ENCODE assay signal across 9 cellular contexts in the genomic region with DNA sequence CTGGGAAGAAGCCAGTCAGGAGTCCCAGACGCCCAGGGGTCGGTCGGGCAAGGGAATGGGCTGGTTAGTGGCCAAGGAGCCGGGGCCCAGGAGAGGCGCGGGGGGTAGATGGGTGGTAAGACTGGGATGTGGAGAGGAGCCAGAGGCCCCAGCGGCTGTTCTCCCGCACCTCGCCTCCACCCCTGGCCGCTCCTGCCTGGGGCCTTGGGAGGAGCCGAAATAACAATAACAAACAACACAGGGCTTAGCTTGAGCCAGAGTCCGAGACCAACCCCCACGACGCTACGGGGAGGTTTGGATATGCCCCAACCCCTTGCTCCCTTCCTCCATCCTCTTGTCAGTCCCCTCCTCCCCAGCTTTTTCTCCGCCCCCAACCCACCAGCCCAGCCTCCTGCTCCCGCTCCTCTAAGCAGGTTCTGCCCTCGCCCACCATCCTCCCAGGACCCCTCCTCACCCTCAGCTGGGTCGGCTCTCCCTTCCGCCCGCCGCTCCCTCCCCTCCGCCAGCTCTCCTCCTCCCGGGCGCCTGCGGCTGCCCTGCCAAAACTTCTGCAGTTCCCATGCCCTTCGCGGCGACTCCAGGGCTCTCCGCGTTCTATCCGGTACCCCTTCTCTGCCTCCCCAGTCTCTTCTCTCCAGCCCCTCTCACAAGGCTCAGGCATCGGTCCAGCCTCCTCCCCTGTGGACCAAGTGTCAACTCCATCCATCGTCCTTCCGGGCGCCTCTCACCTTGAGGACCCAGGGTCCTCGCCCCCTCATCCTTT. TPM values are rescaled to one million over a fixed set of nuclear protein-coding genes. Genes with fewer than 3 reads are reported as not detected.
DNase-seq lines count a peak whose midpoint lies in the region; ATAC-seq and TF ChIP-seq lines count a peak whose summit lies in the region.
"Had no signal": no experiment of that assay in that cellular context is flagged by ENCODE, and none has a peak within 500 bp of the region (broad histone marks: within the 10 kb centered on the region; RNA-seq: fewer than 3 reads in every experiment).

No MANE protein-coding gene starts in this region.

- peaks cover 33% of the 10 kb centered on the region for H3K27me3 ChIP-seq in CD8-positive, alpha-beta T cell (ENCODE audit: insufficient read depth, low read length)
- peaks cover 81% of the 10 kb centered on the region for H3K27me3 ChIP-seq in IMR-90 (ENCODE audit: control insufficient read depth, insufficient read depth, low read length)

- H3K4me3 Mint-ChIP-seq in CD8-positive, alpha-beta T cell, result peak overlapping the region; percentile 69
- H3K4me3 Mint-ChIP-seq in endothelial cell (ENCODE audit: unreplicated experiment), result peak overlapping the region; percentile 81
- H3K4me3 Mint-ChIP-seq in nephron progenitor cell, result peak overlapping the region; percentile 78

- H2BK20ac ChIP-seq in IMR-90 (ENCODE audit: low read depth, low read length), result no peak overlapping the region

- peaks cover 55% of the 10 kb centered on the region for H3K27me3 Mint-ChIP-seq in CD8-positive, alpha-beta T cell (ENCODE audit: low read depth)
- H3K27me3 Mint-ChIP-seq in endothelial cell (ENCODE audit: unreplicated experiment) (peaks cover 35% of the 10 kb centered on the region), nephron progenitor cell (ENCODE audit: low read depth, poor library complexity) (peaks cover 100% of the 10 kb centered on the region)

- H3K36me3 Mint-ChIP-seq in CD8-positive, alpha-beta T cell, result peaks cover 18% of the 10 kb centered on the region
- peaks cover 22% of the 10 kb centered on the region for H3K36me3 Mint-ChIP-seq in endothelial cell (ENCODE audit: low read depth, unreplicated experiment)
- H3K36me3 Mint-ChIP-seq in nephron progenitor cell (ENCODE audit: low read depth), result peaks cover 20% of the 10 kb centered on the region

- TF ChIP-seq RAD21 in IMR-90 (IDR thresholded peaks at IDR 0.05; ENCODE audit: low read length), result no peak

- no peak; the same call in 1 of the 2 replicates for TF ChIP-seq POLR2A in IMR-90 (IDR thresholded peaks at IDR 0.05; ENCODE audit: low read depth, low read length)

- H3K14ac ChIP-seq in IMR-90 (replicated peaks; ENCODE audit: low read depth, low read length), result no peak overlapping the region

- peaks cover 42% of the 10 kb centered on the region for H3K4me1 ChIP-seq in CD8-positive, alpha-beta T cell (ENCODE audit: insufficient read depth, low read length)
- H3K4me1 ChIP-seq in IMR-90 (ENCODE audit: control insufficient read depth, insufficient read depth, low read length), result peaks cover 3% of the 10 kb centered on the region; the same call in 1 of the 2 replicates

- H2BK120ac ChIP-seq in IMR-90 (ENCODE audit: low read depth, low read length), result no peak overlapping the region

- peak; percentile 16 for ATAC-seq in CD8-positive, alpha-beta T cell
- ATAC-seq in IMR-90 (ENCODE audit: low read depth) (peak; percentile 28), GM18498 (IDR thresholded peaks at IDR 0.05; ENCODE audit: unreplicated experiment) (no peak)

- H3K23ac ChIP-seq in IMR-90 (ENCODE audit: low read depth, low read length), result no peak overlapping the region

- no peak for TF ChIP-seq CTCF in CD8-positive, alpha-beta T cell (IDR thresholded peaks at IDR 0.05)
- no peak for TF ChIP-seq CTCF in IMR-90 (conservative IDR thresholded peaks at IDR 0.05; ENCODE audit: low read depth, low read length)
- TF ChIP-seq CTCF in endothelial cell (IDR thresholded peaks at IDR 0.05; ENCODE audit: unreplicated experiment), result no peak
- TF ChIP-seq CTCF in nephron progenitor cell (IDR thresholded peaks at IDR 0.05), result no peak

- POLR2A ChIA-PET in CD8-positive, alpha-beta T cell (lab: Charles Lee), result interaction anchor here (0.8 to 4.4 kb wide), 3 partner anchors 9 to 29 kb away, joined by 3 to 11 read pairs (median 3); a partner anchor contains a TSS
- POLR2A ChIA-PET in IMR-90 (lab: Charles Lee; ENCODE audit: unreplicated experiment), result no interaction called here

- H4K5ac ChIP-seq in IMR-90 (ENCODE audit: low read depth, low read length), result no peak overlapping the region

- peaks cover 44% of the 10 kb centered on the region for H3K4me1 Mint-ChIP-seq in CD8-positive, alpha-beta T cell (ENCODE audit: low read depth)
- H3K4me1 Mint-ChIP-seq in endothelial cell (ENCODE audit: unreplicated experiment) (peaks cover 38% of the 10 kb centered on the region), nephron progenitor cell (peaks cover 25% of the 10 kb centered on the region)

- no peak overlapping the region for H3K56ac ChIP-seq in IMR-90 (ENCODE audit: extremely low read depth, insufficient read depth, low read length)

- in situ Hi-C loops in IMR-90 (cut with MboI; ENCODE audit: low sequenced_read_pairs), result no loop called here

- H3K9me3 ChIP-seq in CD8-positive, alpha-beta T cell (ENCODE audit: low read length), result no peaks in the 10 kb centered on the region
- H3K9me3 ChIP-seq in IMR-90 (ENCODE audit: control insufficient read depth, insufficient read depth, low read length), result no peaks in the 10 kb centered on the region

- no peaks in the 10 kb centered on the region for H3K9me3 Mint-ChIP-seq in CD8-positive, alpha-beta T cell
- H3K9me3 Mint-ChIP-seq in endothelial cell (ENCODE audit: unreplicated experiment) (no peaks in the 10 kb centered on the region), nephron progenitor cell (peaks cover 13% of the 10 kb centered on the region)

- H3K4me3 ChIP-seq in CD8-positive, alpha-beta T cell (ENCODE audit: low read depth, low read length), result peak overlapping the region; percentile 34
- peak overlapping the region; percentile 18; the same call in 1 of the 2 replicates for H3K4me3 ChIP-seq in IMR-90 (ENCODE audit: insufficient read depth, low read depth, low read length)

- CTCF ChIA-PET in CD8-positive, alpha-beta T cell (lab: Charles Lee), result interaction anchor here (1.0 to 2.9 kb wide), 3 partner anchors 8 to 61 kb away, joined by 3 to 12 read pairs (median 5); a partner anchor contains a TSS
- CTCF ChIA-PET in IMR-90 (lab: Yijun Ruan, JAX), result interaction anchor here (0.6 kb wide), 1 partner anchor 20 kb away, joined by 3 read pairs; no protein-coding TSS in a partner anchor

- dilution Hi-C loops in IMR-90 (cut with HindIII; ENCODE audit: low sequenced_read_pairs, unreplicated experiment), result no loop called here

- H2AK9ac ChIP-seq in IMR-90 (replicated peaks; ENCODE audit: low read depth, low read length, poor library complexity), result peak overlapping the region; percentile 71

- peaks cover 3% of the 10 kb centered on the region; the same call in 1 of the 2 replicates for H3K9me1 ChIP-seq in IMR-90 (ENCODE audit: insufficient read depth, low read length)

- H4K91ac ChIP-seq in IMR-90 (ENCODE audit: insufficient read depth, low read depth, low read length), result no peak overlapping the region

- no peak overlapping the region for H3K27ac Mint-ChIP-seq in CD8-positive, alpha-beta T cell
- no peak overlapping the region for H3K27ac Mint-ChIP-seq in endothelial cell (ENCODE audit: unreplicated experiment)
- H3K27ac Mint-ChIP-seq in nephron progenitor cell, result no peak overlapping the region

- WGBS in IMR-90 (ENCODE audit: extremely low coverage in 2 of 2, insufficient read length in 1 of 2), 2 experiments, result 4% methylated on average over 17 of the region's 37 CpGs; no CpG with 5 or more reads in 1 of the 2 experiments

- intact Hi-C loops in CD8-positive, alpha-beta T cell (cut with DNase I, micrococcal nuclease), result loop anchor here in 1 of 2 experiments (1.0 kb wide), 1 partner anchor 13 kb away; a partner anchor contains a TSS
- intact Hi-C loops in IMR-90 (cut with micrococcal nuclease), result no loop called here

- no peak overlapping the region for H3K18ac ChIP-seq in IMR-90 (ENCODE audit: low read depth, low read length)

- H2BK15ac ChIP-seq in IMR-90 (ENCODE audit: low read depth, low read length), result no peak overlapping the region

- H3K4me2 ChIP-seq in IMR-90 (ENCODE audit: low read depth, low read length), result peak overlapping the region; percentile 65; the same call in 1 of the 2 replicates

- no peak overlapping the region for H3K9ac ChIP-seq in IMR-90 (ENCODE audit: low read depth, low read length)

- H2AK5ac ChIP-seq in IMR-90 (ENCODE audit: low read depth, low read length), result no peak overlapping the region

- BruUV-seq in IMR-90 (replicated peaks; lab: Mats Ljungman, UMichigan), result no TSS peak

- H4K8ac ChIP-seq in IMR-90 (ENCODE audit: low read depth in 2 of 2, low read length in 2 of 2), result no peak overlapping the region

- peaks cover 9% of the 10 kb centered on the region for H3K36me3 ChIP-seq in CD8-positive, alpha-beta T cell (ENCODE audit: insufficient read depth, low read length)
- H3K36me3 ChIP-seq in IMR-90 (ENCODE audit: control insufficient read depth, insufficient read depth, low read length), result peaks cover 2% of the 10 kb centered on the region; the same call in 1 of the 2 replicates

- no peaks in the 10 kb centered on the region for H3K79me1 ChIP-seq in IMR-90 (ENCODE audit: low read depth in 1 of 2, low read length in 2 of 2)

- H4K20me1 ChIP-seq in IMR-90 (ENCODE audit: insufficient read depth, low read length), result no peaks in the 10 kb centered on the region

- no peak overlapping the region for H2BK5ac ChIP-seq in IMR-90 (ENCODE audit: low read depth, low read length, poor library complexity, severe bottlenecking)

- peak overlapping the region; percentile 76 for H2AFZ ChIP-seq in IMR-90 (replicated peaks; ENCODE audit: low read length, poor library complexity)

- H3K4ac ChIP-seq in IMR-90 (ENCODE audit: low read depth, low read length), result no peak overlapping the region

- H3K27ac ChIP-seq in CD8-positive, alpha-beta T cell (ENCODE audit: low read depth, low read length), result no peak overlapping the region
- H3K27ac ChIP-seq in IMR-90 (ENCODE audit: insufficient read depth, low read length), result no peak overlapping the region

- no peak for DNase-seq in CD8-positive, alpha-beta T cell
- DNase-seq in IMR-90 (no peak), endothelial cell (ENCODE audit: low spot score) (no peak), nephron progenitor cell (peak; percentile 31), amygdala (lab: John Stamatoyannopoulos, UW) (no peak), amniotic stem cell (lab: John Stamatoyannopoulos, UW) (no peak), MV-4-11 (lab: John Stamatoyannopoulos, UW) (no peak)
- DNase-seq: NCI-H1417 treated with DMSO at 0.1 percent for 48 hours had no signal

RNA-seq across cellular contexts. Expression of a gene that starts 1.1 kb away (rescaled TPM):
- not detected for total RNA-seq in CD8-positive, alpha-beta T cell
- not detected in 2 replicates for total RNA-seq in IMR-90 (2012; rRNA removed)
- polyA plus RNA-seq in IMR-90 (2012; rRNA removed), result not detected in 2 replicates
- polyA plus RNA-seq in IMR-90 (2012; cell fraction: cytosol; rRNA removed), result 0.02 TPM in 1 of 2 replicates, not detected in the other
- polyA plus RNA-seq in IMR-90 (2012; cell fraction: nucleus; rRNA removed; ENCODE audit: low replicate concordance), result 0.06 TPM in 1 of 2 replicates, not detected in the other
- total RNA-seq in endothelial cell (ENCODE audit: unreplicated experiment), result not detected

RNA-seq across cellular contexts. Expression of a gene that starts 7.5 kb away (rescaled TPM):
- 10 to 100 TPM; 24.7 to 28.3 TPM for total RNA-seq in CD8-positive, alpha-beta T cell
- total RNA-seq in IMR-90 (2012; rRNA removed) (15.6 and 16.7 TPM in 2 replicates), endothelial cell (ENCODE audit: unreplicated experiment) (39.3 TPM)
- polyA plus RNA-seq in IMR-90 (2012; rRNA removed), result 44.6 and 46.0 TPM in 2 replicates
- polyA plus RNA-seq in IMR-90 (2012; cell fraction: cytosol; rRNA removed), result 24.8 and 30.0 TPM in 2 replicates
- 10.6 and 40.6 TPM in 2 replicates for polyA plus RNA-seq in IMR-90 (2012; cell fraction: nucleus; rRNA removed; ENCODE audit: low replicate concordance)

RNA-seq across cellular contexts. Expression of a gene that starts 13.4 kb away (rescaled TPM):
- total RNA-seq in CD8-positive, alpha-beta T cell, result 10 to 100 TPM; 26.6 to 30.7 TPM
- total RNA-seq in IMR-90 (2012; rRNA removed), result 34.6 and 35.0 TPM in 2 replicates
- 24.6 and 25.5 TPM in 2 replicates for polyA plus RNA-seq in IMR-90 (2012; rRNA removed)
- 36.5 and 36.8 TPM in 2 replicates for polyA plus RNA-seq in IMR-90 (2012; cell fraction: cytosol; rRNA removed)
- polyA plus RNA-seq in IMR-90 (2012; cell fraction: nucleus; rRNA removed; ENCODE audit: low replicate concordance), result 18.3 and 22.1 TPM in 2 replicates
- 39.0 TPM for total RNA-seq in endothelial cell (ENCODE audit: unreplicated experiment)

RNA-seq across cellular contexts. Expression of a gene that starts 38.4 kb away (rescaled TPM):
- total RNA-seq in CD8-positive, alpha-beta T cell, result not detected
- not detected in 2 replicates for total RNA-seq in IMR-90 (2012; rRNA removed)
- polyA plus RNA-seq in IMR-90 (2012; rRNA removed), result not detected in 2 replicates
- not detected in 2 replicates for polyA plus RNA-seq in IMR-90 (2012; cell fraction: cytosol; rRNA removed)
- not detected in 2 replicates for polyA plus RNA-seq in IMR-90 (2012; cell fraction: nucleus; rRNA removed; ENCODE audit: low replicate concordance)
- total RNA-seq in endothelial cell (ENCODE audit: unreplicated experiment), result not detected
